ENCODE assay signal across 21 cellular contexts in genomic region chr18:13186687-13187086, GRCh38.
"Had no signal": no experiment of that assay in that cellular context is flagged by ENCODE, and none has a peak within 500 bp of the region (broad histone marks: within the 10 kb centered on the region; RNA-seq: fewer than 3 reads in every experiment).

No MANE protein-coding gene starts in this region.

- H3K4me3 ChIP-seq: esophagus squamous epithelium, heart right ventricle, lung, pancreas, skin epidermis, spleen, testis, tibial nerve, upper lobe of left lung had no signal

- H3K27ac ChIP-seq: esophagus squamous epithelium, neutrophil, pancreas, skin epidermis, spleen, testis, tibial nerve, upper lobe of left lung had no signal

- H3K36me3 ChIP-seq: esophagus squamous epithelium, heart right ventricle, neutrophil, pancreas, spleen, tibial nerve, upper lobe of left lung had no signal

- DNase-seq: cortex of kidney; effector memory CD8-positive, alpha-beta T cell; erythroblast; esophagus squamous epithelium; foreskin melanocyte; glutamatergic neuron; heart right ventricle; hippocampal formation; left cardiac atrium; natural killer cell; pancreas; spleen; stimulated activated CD4-positive, alpha-beta T cell treated with anti-CD3 and anti-CD28 coated beads, Interleukin-4, amount 100 ng/mL, for 4 hours; stimulated activated naive CD8-positive, alpha-beta T cell treated with anti-CD3 and anti-CD28 coated beads, Interleukin-15, Interleukin-2, amounts not matched to agents 100 U/mL and 50 U/mL, for 24 hours; testis had no signal

- H3K4me1 ChIP-seq: esophagus squamous epithelium, pancreas, spleen, tibial nerve had no signal

- H3K27me3 ChIP-seq: esophagus squamous epithelium, heart right ventricle, pancreas, testis, tibial nerve, upper lobe of left lung had no signal

- H3K9me3 ChIP-seq: esophagus squamous epithelium, heart right ventricle, neutrophil, pancreas, spleen, testis, tibial nerve, upper lobe of left lung had no signal

- ATAC-seq: effector memory CD8-positive, alpha-beta T cell; natural killer cell; pancreas; stimulated activated memory B cell treated with anti-CD40 and anti-IgM and Interleukin-4, amounts not matched to agents 10 μg/mL and 1 μg/mL and 100 μg/mL, for 72 hours; stimulated activated naive CD8-positive, alpha-beta T cell treated with anti-CD3 and anti-CD28 coated beads, Interleukin-15, Interleukin-2, amounts not matched to agents 100 U/mL and 50 U/mL, for 24 hours had no signal
